ENCODE assay signal across 1 cellular context in the genomic region with DNA sequence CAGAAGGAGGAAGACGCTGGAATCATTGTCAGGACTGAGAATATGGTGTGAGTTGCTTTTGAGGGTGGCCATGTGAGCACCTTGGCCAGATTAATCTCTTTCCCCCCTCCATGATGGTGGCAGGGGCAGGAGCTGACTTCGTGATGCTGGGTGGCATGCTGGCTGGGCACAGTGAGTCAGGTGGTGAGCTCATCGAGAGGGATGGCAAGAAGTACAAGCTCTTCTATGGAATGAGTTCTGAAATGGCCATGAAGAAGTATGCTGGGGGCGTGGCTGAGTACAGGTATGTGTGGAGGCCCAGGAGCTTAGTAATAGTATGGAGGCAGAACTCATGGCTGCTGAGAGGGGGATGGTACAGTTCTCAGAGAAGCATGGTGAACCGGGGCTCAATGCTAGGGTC.
TF ChIP-seq lines count a peak whose summit lies in the region.

No MANE protein-coding gene starts in this region.

TF ChIP-seq in HepG2, 621 proteins besides CTCF, POLR2A, EP300 and RAD21:
- TF ChIP-seq RAD51 (IDR thresholded peaks at IDR 0.05; ENCODE audit: borderline replicate concordance) (no peak), ZFAT (CRISPR knock-in tag; conservative IDR thresholded peaks at IDR 0.05) (no peak), HDAC6 (IDR thresholded peaks at IDR 0.05; ENCODE audit: low read depth, low read length) (no peak), SP5 (CRISPR knock-in tag; IDR thresholded peaks at IDR 0.05; ENCODE audit: borderline replicate concordance, low read depth) (no peak), MLLT10 (CRISPR knock-in tag; IDR thresholded peaks at IDR 0.05) (no peak), ZNF75D (CRISPR knock-in tag; IDR thresholded peaks at IDR 0.05; ENCODE audit: borderline replicate concordance) (0 out of 2 replicates have a peak, but pooled peaks have one; percentile 23), POLR2AphosphoS5 (IDR thresholded peaks at IDR 0.05; ENCODE audit: low read depth, low read length) (peak; percentile 45; the same call in 1 of the 2 replicates), JARID2 (CRISPR knock-in tag; IDR thresholded peaks at IDR 0.05; ENCODE audit: insufficient replicate concordance) (no peak), ZBTB21 (CRISPR knock-in tag; IDR thresholded peaks at IDR 0.05) (no peak), SUZ12 (IDR thresholded peaks at IDR 0.05; ENCODE audit: low read depth, low read length) (no peak), POLR2G (IDR thresholded peaks at IDR 0.05; ENCODE audit: low read depth, low read length) (peak; percentile 43; the same call in 1 of the 2 replicates), CREB1 (IDR thresholded peaks at IDR 0.05) (no peak), CREB1 (CRISPR knock-in tag; IDR thresholded peaks at IDR 0.05) (no peak), ZNF136 (CRISPR knock-in tag; IDR thresholded peaks at IDR 0.05; ENCODE audit: low read depth) (no peak), ATF7-NPFF (CRISPR knock-in tag; IDR thresholded peaks at IDR 0.05; ENCODE audit: low read depth) (no peak), ZNF607 (CRISPR knock-in tag; IDR thresholded peaks at IDR 0.05; ENCODE audit: borderline replicate concordance) (no peak), ZNF598 (CRISPR knock-in tag; IDR thresholded peaks at IDR 0.05; ENCODE audit: borderline replicate concordance) (no peak), ZNF552 (CRISPR knock-in tag; IDR thresholded peaks at IDR 0.05; ENCODE audit: borderline replicate concordance) (no peak), FOSL1 (CRISPR knock-in tag; IDR thresholded peaks at IDR 0.05; ENCODE audit: borderline replicate concordance) (no peak), KLF12 (CRISPR knock-in tag; IDR thresholded peaks at IDR 0.05; ENCODE audit: borderline replicate concordance) (no peak), KLF9 (CRISPR knock-in tag; IDR thresholded peaks at IDR 0.05; ENCODE audit: low read depth) (no peak), ZNF562 (CRISPR knock-in tag; IDR thresholded peaks at IDR 0.05; ENCODE audit: borderline replicate concordance) (no peak), HES4 (CRISPR knock-in tag; IDR thresholded peaks at IDR 0.05; ENCODE audit: borderline replicate concordance) (no peak), ZNF335 (CRISPR knock-in tag; IDR thresholded peaks at IDR 0.05) (no peak), ZNF7 (CRISPR knock-in tag; IDR thresholded peaks at IDR 0.05) (no peak), ZNF605 (CRISPR knock-in tag; IDR thresholded peaks at IDR 0.05) (no peak), ZNF577 (CRISPR knock-in tag; IDR thresholded peaks at IDR 0.05; ENCODE audit: borderline replicate concordance, low read depth) (no peak), RBM22 (optimal IDR thresholded peaks at IDR 0.05; ENCODE audit: low read length) (peak; percentile 13), TP53 (CRISPR knock-in tag; conservative IDR thresholded peaks at IDR 0.05) (no peak), ELF4 (CRISPR knock-in tag; IDR thresholded peaks at IDR 0.05; ENCODE audit: borderline replicate concordance) (no peak), KDM5A (IDR thresholded peaks at IDR 0.05; ENCODE audit: borderline replicate concordance, low read length) (no peak), HMG20A (CRISPR knock-in tag; IDR thresholded peaks at IDR 0.05; ENCODE audit: borderline replicate concordance) (no peak), SRSF1 (optimal IDR thresholded peaks at IDR 0.05; ENCODE audit: low read depth, low read length) (no peak), CCAR2 (optimal IDR thresholded peaks at IDR 0.05; ENCODE audit: low read depth, low read length) (peak; percentile 28)
- TF ChIP-seq, protein P1, sequence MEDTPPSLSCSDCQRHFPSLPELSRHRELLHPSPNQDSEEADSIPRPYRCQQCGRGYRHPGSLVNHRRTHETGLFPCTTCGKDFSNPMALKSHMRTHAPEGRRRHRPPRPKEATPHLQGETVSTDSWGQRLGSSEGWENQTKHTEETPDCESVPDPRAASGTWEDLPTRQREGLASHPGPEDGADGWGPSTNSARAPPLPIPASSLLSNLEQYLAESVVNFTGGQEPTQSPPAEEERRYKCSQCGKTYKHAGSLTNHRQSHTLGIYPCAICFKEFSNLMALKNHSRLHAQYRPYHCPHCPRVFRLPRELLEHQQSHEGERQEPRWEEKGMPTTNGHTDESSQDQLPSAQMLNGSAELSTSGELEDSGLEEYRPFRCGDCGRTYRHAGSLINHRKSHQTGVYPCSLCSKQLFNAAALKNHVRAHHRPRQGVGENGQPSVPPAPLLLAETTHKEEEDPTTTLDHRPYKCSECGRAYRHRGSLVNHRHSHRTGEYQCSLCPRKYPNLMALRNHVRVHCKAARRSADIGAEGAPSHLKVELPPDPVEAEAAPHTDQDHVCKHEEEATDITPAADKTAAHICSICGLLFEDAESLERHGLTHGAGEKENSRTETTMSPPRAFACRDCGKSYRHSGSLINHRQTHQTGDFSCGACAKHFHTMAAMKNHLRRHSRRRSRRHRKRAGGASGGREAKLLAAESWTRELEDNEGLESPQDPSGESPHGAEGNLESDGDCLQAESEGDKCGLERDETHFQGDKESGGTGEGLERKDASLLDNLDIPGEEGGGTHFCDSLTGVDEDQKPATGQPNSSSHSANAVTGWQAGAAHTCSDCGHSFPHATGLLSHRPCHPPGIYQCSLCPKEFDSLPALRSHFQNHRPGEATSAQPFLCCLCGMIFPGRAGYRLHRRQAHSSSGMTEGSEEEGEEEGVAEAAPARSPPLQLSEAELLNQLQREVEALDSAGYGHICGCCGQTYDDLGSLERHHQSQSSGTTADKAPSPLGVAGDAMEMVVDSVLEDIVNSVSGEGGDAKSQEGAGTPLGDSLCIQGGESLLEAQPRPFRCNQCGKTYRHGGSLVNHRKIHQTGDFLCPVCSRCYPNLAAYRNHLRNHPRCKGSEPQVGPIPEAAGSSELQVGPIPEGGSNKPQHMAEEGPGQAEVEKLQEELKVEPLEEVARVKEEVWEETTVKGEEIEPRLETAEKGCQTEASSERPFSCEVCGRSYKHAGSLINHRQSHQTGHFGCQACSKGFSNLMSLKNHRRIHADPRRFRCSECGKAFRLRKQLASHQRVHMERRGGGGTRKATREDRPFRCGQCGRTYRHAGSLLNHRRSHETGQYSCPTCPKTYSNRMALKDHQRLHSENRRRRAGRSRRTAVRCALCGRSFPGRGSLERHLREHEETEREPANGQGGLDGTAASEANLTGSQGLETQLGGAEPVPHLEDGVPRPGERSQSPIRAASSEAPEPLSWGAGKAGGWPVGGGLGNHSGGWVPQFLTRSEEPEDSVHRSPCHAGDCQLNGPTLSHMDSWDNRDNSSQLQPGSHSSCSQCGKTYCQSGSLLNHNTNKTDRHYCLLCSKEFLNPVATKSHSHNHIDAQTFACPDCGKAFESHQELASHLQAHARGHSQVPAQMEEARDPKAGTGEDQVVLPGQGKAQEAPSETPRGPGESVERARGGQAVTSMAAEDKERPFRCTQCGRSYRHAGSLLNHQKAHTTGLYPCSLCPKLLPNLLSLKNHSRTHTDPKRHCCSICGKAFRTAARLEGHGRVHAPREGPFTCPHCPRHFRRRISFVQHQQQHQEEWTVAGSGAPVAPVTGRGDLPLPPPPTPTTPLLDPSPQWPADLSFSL (CRISPR knock-in tag; IDR thresholded peaks at IDR 0.05), result no peak
- TF ChIP-seq, protein P2, sequence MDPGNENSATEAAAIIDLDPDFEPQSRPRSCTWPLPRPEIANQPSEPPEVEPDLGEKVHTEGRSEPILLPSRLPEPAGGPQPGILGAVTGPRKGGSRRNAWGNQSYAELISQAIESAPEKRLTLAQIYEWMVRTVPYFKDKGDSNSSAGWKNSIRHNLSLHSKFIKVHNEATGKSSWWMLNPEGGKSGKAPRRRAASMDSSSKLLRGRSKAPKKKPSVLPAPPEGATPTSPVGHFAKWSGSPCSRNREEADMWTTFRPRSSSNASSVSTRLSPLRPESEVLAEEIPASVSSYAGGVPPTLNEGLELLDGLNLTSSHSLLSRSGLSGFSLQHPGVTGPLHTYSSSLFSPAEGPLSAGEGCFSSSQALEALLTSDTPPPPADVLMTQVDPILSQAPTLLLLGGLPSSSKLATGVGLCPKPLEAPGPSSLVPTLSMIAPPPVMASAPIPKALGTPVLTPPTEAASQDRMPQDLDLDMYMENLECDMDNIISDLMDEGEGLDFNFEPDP (CRISPR knock-in tag; conservative IDR thresholded peaks at IDR 0.05), result no peak
- TF ChIP-seq, protein P3, sequence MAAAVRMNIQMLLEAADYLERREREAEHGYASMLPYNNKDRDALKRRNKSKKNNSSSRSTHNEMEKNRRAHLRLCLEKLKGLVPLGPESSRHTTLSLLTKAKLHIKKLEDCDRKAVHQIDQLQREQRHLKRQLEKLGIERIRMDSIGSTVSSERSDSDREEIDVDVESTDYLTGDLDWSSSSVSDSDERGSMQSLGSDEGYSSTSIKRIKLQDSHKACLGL (CRISPR knock-in tag; IDR thresholded peaks at IDR 0.05), result no peak
- TF ChIP-seq, protein P4, sequence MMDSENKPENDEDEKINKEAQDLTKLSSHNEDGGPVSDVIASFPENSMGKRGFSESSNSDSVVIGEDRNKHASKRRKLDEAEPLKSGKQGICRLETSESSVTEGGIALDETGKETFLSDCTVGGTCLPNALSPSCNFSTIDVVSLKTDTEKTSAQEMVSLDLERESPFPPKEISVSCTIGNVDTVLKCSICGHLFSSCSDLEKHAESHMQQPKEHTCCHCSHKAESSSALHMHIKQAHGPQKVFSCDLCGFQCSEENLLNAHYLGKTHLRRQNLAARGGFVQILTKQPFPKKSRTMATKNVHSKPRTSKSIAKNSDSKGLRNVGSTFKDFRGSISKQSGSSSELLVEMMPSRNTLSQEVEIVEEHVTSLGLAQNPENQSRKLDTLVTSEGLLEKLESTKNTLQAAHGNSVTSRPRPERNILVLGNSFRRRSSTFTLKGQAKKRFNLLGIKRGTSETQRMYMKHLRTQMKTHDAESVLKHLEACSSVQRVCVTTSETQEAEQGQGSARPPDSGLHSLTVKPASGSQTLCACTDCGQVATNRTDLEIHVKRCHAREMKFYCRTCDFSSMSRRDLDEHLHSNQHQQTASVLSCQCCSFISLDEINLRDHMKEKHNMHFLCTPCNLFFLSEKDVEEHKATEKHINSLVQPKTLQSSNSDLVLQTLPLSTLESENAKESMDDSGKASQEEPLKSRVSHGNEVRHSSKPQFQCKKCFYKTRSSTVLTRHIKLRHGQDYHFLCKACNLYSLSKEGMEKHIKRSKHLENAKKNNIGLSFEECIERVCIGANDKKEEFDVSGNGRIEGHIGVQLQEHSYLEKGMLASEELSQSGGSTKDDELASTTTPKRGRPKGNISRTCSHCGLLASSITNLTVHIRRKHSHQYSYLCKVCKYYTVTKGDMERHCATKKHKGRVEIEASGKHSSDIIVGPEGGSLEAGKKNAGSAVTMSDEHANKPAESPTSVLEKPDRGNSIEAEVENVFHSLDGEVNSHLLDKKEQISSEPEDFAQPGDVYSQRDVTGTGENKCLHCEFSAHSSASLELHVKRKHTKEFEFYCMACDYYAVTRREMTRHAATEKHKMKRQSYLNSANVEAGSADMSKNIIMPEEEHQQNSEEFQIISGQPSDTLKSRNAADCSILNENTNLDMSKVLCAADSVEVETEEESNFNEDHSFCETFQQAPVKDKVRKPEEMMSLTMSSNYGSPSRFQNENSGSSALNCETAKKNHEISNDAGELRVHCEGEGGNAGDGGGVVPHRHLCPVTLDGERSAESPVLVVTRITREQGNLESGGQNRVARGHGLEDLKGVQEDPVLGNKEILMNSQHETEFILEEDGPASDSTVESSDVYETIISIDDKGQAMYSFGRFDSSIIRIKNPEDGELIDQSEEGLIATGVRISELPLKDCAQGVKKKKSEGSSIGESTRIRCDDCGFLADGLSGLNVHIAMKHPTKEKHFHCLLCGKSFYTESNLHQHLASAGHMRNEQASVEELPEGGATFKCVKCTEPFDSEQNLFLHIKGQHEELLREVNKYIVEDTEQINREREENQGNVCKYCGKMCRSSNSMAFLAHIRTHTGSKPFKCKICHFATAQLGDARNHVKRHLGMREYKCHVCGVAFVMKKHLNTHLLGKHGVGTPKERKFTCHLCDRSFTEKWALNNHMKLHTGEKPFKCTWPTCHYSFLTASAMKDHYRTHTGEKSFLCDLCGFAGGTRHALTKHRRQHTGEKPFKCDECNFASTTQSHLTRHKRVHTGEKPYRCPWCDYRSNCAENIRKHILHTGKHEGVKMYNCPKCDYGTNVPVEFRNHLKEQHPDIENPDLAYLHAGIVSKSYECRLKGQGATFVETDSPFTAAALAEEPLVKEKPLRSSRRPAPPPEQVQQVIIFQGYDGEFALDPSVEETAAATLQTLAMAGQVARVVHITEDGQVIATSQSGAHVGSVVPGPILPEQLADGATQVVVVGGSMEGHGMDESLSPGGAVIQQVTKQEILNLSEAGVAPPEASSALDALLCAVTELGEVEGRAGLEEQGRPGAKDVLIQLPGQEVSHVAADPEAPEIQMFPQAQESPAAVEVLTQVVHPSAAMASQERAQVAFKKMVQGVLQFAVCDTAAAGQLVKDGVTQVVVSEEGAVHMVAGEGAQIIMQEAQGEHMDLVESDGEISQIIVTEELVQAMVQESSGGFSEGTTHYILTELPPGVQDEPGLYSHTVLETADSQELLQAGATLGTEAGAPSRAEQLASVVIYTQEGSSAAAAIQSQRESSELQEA (CRISPR knock-in tag; IDR thresholded peaks at IDR 0.05; ENCODE audit: not compliant biosample characterization), result no peak
